In genomic region chr3:58130591-58130990, GRCh38 we compare ENCODE assay signal across 30 cellular contexts.
"Had no signal": no experiment of that assay in that cellular context is flagged by ENCODE, and none has a peak within 500 bp of the region (broad histone marks: within the 10 kb centered on the region; RNA-seq: fewer than 3 reads in every experiment).

No MANE protein-coding gene starts in this region.

- H3K4me1 Mint-ChIP-seq: neural crest cell had no signal

- H3K27ac Mint-ChIP-seq: natural killer cell treated with Interleukin-12 subunit alpha and Interleukin-12 subunit beta and Interleukin-15 and Interleukin-18, amount 100 ng/mL, for 72 hours; stimulated activated naive B cell treated with anti-CD40 and anti-IgM and Interleukin-4, amounts not matched to agents 10 μg/mL and 1 μg/mL and 100 μg/mL, for 72 hours had no signal

- ATAC-seq: left cardiac atrium; left lobe of liver; left ventricle myocardium superior; sciatic nerve; stimulated activated naive B cell treated with anti-CD40 and anti-IgM and Interleukin-4, amounts not matched to agents 10 μg/mL and 1 μg/mL and 100 μg/mL, for 72 hours; stimulated activated naive CD8-positive, alpha-beta T cell treated with anti-CD3 and anti-CD28 coated beads, Interleukin-15, Interleukin-2, amounts not matched to agents 100 U/mL and 50 U/mL, for 24 hours had no signal

- H3K36me3 ChIP-seq: neutrophil had no signal

- H3K27me3 Mint-ChIP-seq: naive B cell; natural killer cell treated with Interleukin-12 subunit alpha and Interleukin-12 subunit beta and Interleukin-15 and Interleukin-18, amount 100 ng/mL, for 72 hours; stimulated activated naive B cell treated with anti-CD40 and anti-IgM and Interleukin-4, amounts not matched to agents 10 μg/mL and 1 μg/mL and 100 μg/mL, for 72 hours had no signal

- H2AFZ ChIP-seq: parathyroid adenoma had no signal

- H3K9ac ChIP-seq: parathyroid adenoma had no signal

- H3K27me3 ChIP-seq: neutrophil, right atrium auricular region, suprapubic skin, tibial artery, upper lobe of right lung had no signal

- H3K9me3 Mint-ChIP-seq: natural killer cell treated with Interleukin-12 subunit alpha and Interleukin-12 subunit beta and Interleukin-15 and Interleukin-18, amount 100 ng/mL, for 72 hours; stimulated activated naive B cell treated with anti-CD40 and anti-IgM and Interleukin-4, amounts not matched to agents 10 μg/mL and 1 μg/mL and 100 μg/mL, for 72 hours had no signal

- H3K9me3 ChIP-seq: lower lobe of right lung, neutrophil, right atrium auricular region, suprapubic skin, thoracic aorta, tibial artery, upper lobe of right lung had no signal

- H3K27ac ChIP-seq: lower lobe of right lung, neutrophil, parathyroid adenoma, right atrium auricular region, suprapubic skin, tibial artery, upper lobe of right lung had no signal

- FAIRE-seq: keratinocyte, urothelium cell line had no signal

- H3K4me1 ChIP-seq: lower lobe of right lung, parathyroid adenoma, right atrium auricular region, suprapubic skin, upper lobe of right lung had no signal

- H3K4me3 Mint-ChIP-seq: naive B cell; natural killer cell treated with Interleukin-12 subunit alpha and Interleukin-12 subunit beta and Interleukin-15 and Interleukin-18, amount 100 ng/mL, for 72 hours; neural crest cell; stimulated activated naive B cell treated with anti-CD40 and anti-IgM and Interleukin-4, amounts not matched to agents 10 μg/mL and 1 μg/mL and 100 μg/mL, for 72 hours had no signal

- H3K79me2 ChIP-seq: parathyroid adenoma had no signal

- DNase-seq: hippocampal formation; kidney glomerular epithelial cell; left cardiac atrium; left ventricle myocardium superior; lower lobe of right lung; mammary epithelial cell; mesenchymal stem cell; naive B cell; occipital lobe; stimulated activated CD4-positive, alpha-beta T cell treated with anti-CD3 and anti-CD28 coated beads, Interleukin-12 subunit alpha, Interleukin-12 subunit beta, amount 100 ng/mL, for 4 hours; stimulated activated CD4-positive, alpha-beta T cell treated with anti-CD3 and anti-CD28 coated beads, Interleukin-15, amount 100 ng/mL, for 24 hours; stimulated activated CD4-positive, alpha-beta T cell treated with anti-CD3 and anti-CD28 coated beads, Interleukin-2, amount 100 ng/mL, for 24 hours; stimulated activated CD4-positive, alpha-beta T cell treated with anti-CD3 and anti-CD28 coated beads, Interleukin-4, amount 100 ng/mL, for 1 hour; stimulated activated naive B cell treated with anti-CD40 and anti-IgM and Interleukin-4, amounts not matched to agents 10 μg/mL and 1 μg/mL and 100 μg/mL, for 72 hours; stimulated activated naive CD8-positive, alpha-beta T cell treated with anti-CD3 and anti-CD28 coated beads, Interleukin-15, Interleukin-2, amounts not matched to agents 100 U/mL and 50 U/mL, for 24 hours; tibial artery; trophoblast cell; upper lobe of right lung had no signal

- H3K36me3 Mint-ChIP-seq: natural killer cell treated with Interleukin-12 subunit alpha and Interleukin-12 subunit beta and Interleukin-15 and Interleukin-18, amount 100 ng/mL, for 72 hours had no signal

- H3K4me3 ChIP-seq: lower lobe of right lung, right atrium auricular region, skin epidermis, suprapubic skin, thoracic aorta, tibial artery, upper lobe of right lung had no signal
